ENCODE assay signal across 8 cellular contexts in the genomic region with DNA sequence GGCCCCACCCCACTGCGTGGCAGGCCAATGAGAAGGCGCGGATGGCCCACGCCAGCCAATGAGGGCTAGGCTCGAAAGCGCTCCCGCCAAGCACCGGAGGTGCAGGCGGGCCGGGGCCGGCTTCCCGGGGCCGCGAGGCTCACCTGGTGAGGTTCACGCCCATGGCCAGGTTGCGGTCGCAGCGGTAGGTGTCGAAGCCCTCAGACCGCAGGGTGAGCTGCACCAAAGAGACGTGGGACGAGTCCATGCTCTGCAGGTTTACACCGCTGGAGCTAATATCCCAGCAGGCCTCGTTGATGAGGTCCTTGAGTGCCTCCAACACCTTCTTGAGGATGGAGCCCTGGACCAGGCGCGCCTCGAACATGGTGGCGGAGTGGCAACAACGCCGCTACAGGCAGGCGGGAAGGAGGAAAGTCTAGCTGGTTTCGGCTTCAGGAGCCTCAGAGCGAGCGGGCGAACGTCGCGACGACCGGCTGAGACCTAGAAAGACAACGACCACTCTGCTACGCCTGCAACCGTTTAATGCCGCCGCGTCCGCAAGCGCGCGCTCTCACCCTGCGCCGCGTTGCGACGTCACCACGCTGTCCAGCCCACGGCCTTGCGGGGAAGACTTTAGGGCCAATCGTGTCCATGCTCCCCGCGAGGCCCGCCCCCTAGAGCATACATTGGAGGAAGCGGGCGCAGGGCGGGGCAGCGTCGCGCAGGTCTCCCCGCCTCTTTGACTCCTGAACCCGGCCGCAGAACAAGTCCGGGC. TPM values are rescaled to one million over a fixed set of nuclear protein-coding genes. Genes with fewer than 3 reads are reported as not detected.
A peak's percentile ranks its signal among the peaks of the same experiment; 100 is the strongest.
DNase-seq lines count a peak whose midpoint lies in the region; ATAC-seq and TF ChIP-seq lines count a peak whose summit lies in the region.

A gene (minus strand): TSS at position 524 of the 754 bp plus-strand sequence. CDS start 160 bp downstream, at position 364.

- peak; percentile 31 for TF ChIP-seq CTCF in left ventricle myocardium inferior (IDR thresholded peaks at IDR 0.05; ENCODE audit: borderline replicate concordance)
- TF ChIP-seq CTCF in prostate gland (IDR thresholded peaks at IDR 0.05), result peak in 2 of 4 experiments; percentile 41 to 54

- H3K36me3 ChIP-seq in left ventricle myocardium inferior (peaks cover 37% of the 10 kb centered on the region), prostate gland (peaks cover 0 to 8% of the 10 kb centered on the region in 2 donors), urinary bladder (ENCODE audit: insufficient read depth) (peaks cover 1% of the 10 kb centered on the region)

- DNase-seq in NCI-H187 (lab: John Stamatoyannopoulos, UW), result peak; percentile 86 to 98
- DNase-seq in T-helper 2 cell, result peak; percentile 85 to 100 (median 93)
- peak; percentile 98 for DNase-seq in left ventricle myocardium inferior
- peak; percentile 97 for DNase-seq in prostate gland (ENCODE audit: low spot score)

- H3K9me3 ChIP-seq in left ventricle myocardium inferior (replicated peaks), result no peaks in the 10 kb centered on the region
- no peaks in the 10 kb centered on the region for H3K9me3 ChIP-seq in prostate gland

- H3K27me3 ChIP-seq in left ventricle myocardium inferior (ENCODE audit: low read depth), result no peaks in the 10 kb centered on the region
- H3K27me3 ChIP-seq in prostate gland (replicated peaks; ENCODE audit: insufficient read depth), result no peaks in the 10 kb centered on the region

- ATAC-seq in GM18498 (IDR thresholded peaks at IDR 0.05; ENCODE audit: unreplicated experiment) (peak; percentile 94), HG02938 (IDR thresholded peaks at IDR 0.05; ENCODE audit: unreplicated experiment) (peak; percentile 92)

- H3K27ac ChIP-seq in angular gyrus (ENCODE audit: low read depth, low read length) (peak within 1 kb of the TSS; percentile 88), left ventricle myocardium inferior (replicated peaks) (peak within 1 kb of the TSS; percentile 94), prostate gland (peak within 1 kb of the TSS; percentile 88 to 90), urinary bladder (ENCODE audit: low read depth) (peak within 1 kb of the TSS; percentile 80)

- WGBS in prostate gland, result under 1% methylated on average over 72 of the region's 72 CpGs
- under 1% methylated on average over 72 of the region's 72 CpGs for WGBS in urinary bladder

- H3K4me3 ChIP-seq in left ventricle myocardium inferior (peak within 1 kb of the TSS; percentile 92), prostate gland (peak within 1 kb of the TSS; percentile 66 to 71), urinary bladder (ENCODE audit: low read depth, low read length) (peak within 1 kb of the TSS; percentile 63)

- peak; percentile 92 for TF ChIP-seq POLR2A in prostate gland (IDR thresholded peaks at IDR 0.05)

- intact Hi-C loops in left ventricle myocardium inferior (cut with micrococcal nuclease), result no loop called here
- intact Hi-C loops in prostate gland (cut with DNase I), result no loop called here

- H3K4me1 ChIP-seq in left ventricle myocardium inferior (peaks cover 41% of the 10 kb centered on the region), prostate gland (replicated peaks) (peaks cover 7% of the 10 kb centered on the region), urinary bladder (ENCODE audit: insufficient read depth) (no peaks in the 10 kb centered on the region)

RNA-seq across cellular contexts. Expression of the gene that starts here (rescaled TPM):
- total RNA-seq in left ventricle myocardium inferior, result 28.0 TPM
- 10 to 100 TPM; 37.0 to 75.4 TPM for total RNA-seq in prostate gland
- total RNA-seq in urinary bladder, result 91.9 TPM
- polyA plus RNA-seq in urinary bladder, result 56.8 TPM

Comparison
In these comparisons a context has a peak if more than half of its experiments do, and no peak if none do; other contexts are left out.
1. Peak in every context shown above with its lines: DNase-seq, ATAC-seq, H3K4me3 ChIP-seq and H3K27ac ChIP-seq.